8 cellular contexts compared by ENCODE assay signal in the genomic region with DNA sequence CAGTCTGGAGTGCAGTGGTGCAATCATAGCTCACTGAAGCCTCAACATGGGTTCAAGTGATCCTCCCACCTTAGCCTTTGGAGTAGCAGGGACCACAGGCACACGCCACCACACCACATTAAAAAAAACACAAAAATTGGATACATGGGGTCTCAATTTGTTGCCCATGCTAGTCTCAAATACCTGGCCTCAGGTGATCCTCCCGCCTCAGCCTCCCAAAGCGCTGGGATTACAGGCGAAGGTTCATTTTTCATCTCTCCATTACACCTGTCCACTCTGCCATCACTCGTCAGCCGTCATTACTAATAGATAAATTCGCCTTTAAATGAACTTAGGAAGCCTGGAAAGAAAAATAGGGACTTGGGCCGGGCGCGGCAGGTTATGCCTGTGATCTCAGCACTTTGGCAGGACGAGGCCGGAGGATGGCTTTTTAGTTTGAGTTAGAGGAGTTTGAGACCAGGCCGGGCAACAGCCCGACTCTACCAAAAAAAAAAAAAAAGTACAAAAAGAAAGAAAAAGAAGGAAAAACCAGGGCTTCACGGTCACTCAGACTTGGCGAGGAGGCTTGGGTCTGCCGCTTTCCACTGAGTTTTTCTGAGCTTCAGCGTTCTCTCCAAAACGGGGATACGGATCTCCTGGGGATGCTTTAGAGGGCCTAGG.
DNase-seq lines count a peak whose midpoint lies in the region; ATAC-seq lines count a peak whose summit lies in the region.

No MANE protein-coding gene starts in this region.

- H3K27me3 Mint-ChIP-seq in activated naive CD8-positive, alpha-beta T cell, result no peaks in the 10 kb centered on the region

- DNase-seq in NCI-H82 (lab: John Stamatoyannopoulos, UW) (peak; percentile 30), NCI-H82 treated with DMSO at 0.1 percent for 48 hours (lab: John Stamatoyannopoulos, UW; ENCODE audit: unreplicated experiment) (no peak), iPS DF 6.9 (ENCODE audit: low read depth, low spot score) (no peak), iPS-NIHi11 (ENCODE audit: low spot score) (no peak)
- no peak for DNase-seq in stimulated activated effector memory CD8-positive, alpha-beta T cell treated with anti-CD3 and anti-CD28 coated beads, Interleukin-12 subunit alpha, Interleukin-12 subunit beta, amount 100 ng/mL, for 72 hours (ENCODE audit: low spot score in 2 of 2)
- DNase-seq in stimulated activated CD4-positive, alpha-beta T cell treated with anti-CD3 and anti-CD28 coated beads, Interleukin-12 subunit alpha, Interleukin-12 subunit beta, amount 100 ng/mL, for 4 hours, result no peak

- H3K27me3 ChIP-seq in iPS DF 6.9 (ENCODE audit: control insufficient read depth, insufficient read depth, low read length), result no peaks in the 10 kb centered on the region

- H3K4me1 Mint-ChIP-seq in activated naive CD8-positive, alpha-beta T cell (ENCODE audit: low read depth), result peaks cover 48% of the 10 kb centered on the region
- peaks cover 45% of the 10 kb centered on the region for H3K4me1 Mint-ChIP-seq in stimulated activated effector memory CD8-positive, alpha-beta T cell treated with anti-CD3 and anti-CD28 coated beads, Interleukin-12 subunit alpha, Interleukin-12 subunit beta, amount 100 ng/mL, for 72 hours

- ATAC-seq in stimulated activated effector memory CD8-positive, alpha-beta T cell treated with anti-CD3 and anti-CD28 coated beads, Interleukin-12 subunit alpha, Interleukin-12 subunit beta, amount 100 ng/mL, for 72 hours, result no peak
- no peak for ATAC-seq in HG02981 (IDR thresholded peaks at IDR 0.05; ENCODE audit: unreplicated experiment)

- no peaks in the 10 kb centered on the region for H3K9me3 ChIP-seq in iPS DF 6.9 (ENCODE audit: control insufficient read depth, insufficient read depth, low read length)

- H3K36me3 Mint-ChIP-seq in activated naive CD8-positive, alpha-beta T cell, result peaks cover 10% of the 10 kb centered on the region
- H3K36me3 Mint-ChIP-seq in stimulated activated effector memory CD8-positive, alpha-beta T cell treated with anti-CD3 and anti-CD28 coated beads, Interleukin-12 subunit alpha, Interleukin-12 subunit beta, amount 100 ng/mL, for 72 hours, result peaks cover 58% of the 10 kb centered on the region

- H3K27ac ChIP-seq in iPS DF 6.9 (ENCODE audit: low read length), result no peak overlapping the region

- no CpG with 5 or more reads among the region's 20 CpGs for WGBS in iPS DF 6.9 (ENCODE audit: insufficient coverage, insufficient read length)

- H3K36me3 ChIP-seq in iPS DF 6.9 (ENCODE audit: control insufficient read depth, insufficient read depth, low read length), result 0 out of 2 replicates have a peak, but pooled peaks cover 7% of the 10 kb centered on the region

- H3K27ac Mint-ChIP-seq in activated naive CD8-positive, alpha-beta T cell, result peak overlapping the region; percentile 99
- peak overlapping the region; percentile 99 for H3K27ac Mint-ChIP-seq in stimulated activated effector memory CD8-positive, alpha-beta T cell treated with anti-CD3 and anti-CD28 coated beads, Interleukin-12 subunit alpha, Interleukin-12 subunit beta, amount 100 ng/mL, for 72 hours

- peak overlapping the region; percentile 49 for H3K4me3 ChIP-seq in iPS DF 6.9 (ENCODE audit: low read length)

- 0 out of 2 replicates have a peak, but pooled peaks cover 1% of the 10 kb centered on the region for H3K4me1 ChIP-seq in iPS DF 6.9 (ENCODE audit: control insufficient read depth, insufficient read depth, low read length)

- H3K9me3 Mint-ChIP-seq in activated naive CD8-positive, alpha-beta T cell (ENCODE audit: low read depth), result no peaks in the 10 kb centered on the region
- no peaks in the 10 kb centered on the region for H3K9me3 Mint-ChIP-seq in stimulated activated effector memory CD8-positive, alpha-beta T cell treated with anti-CD3 and anti-CD28 coated beads, Interleukin-12 subunit alpha, Interleukin-12 subunit beta, amount 100 ng/mL, for 72 hours

- peak overlapping the region; percentile 97 for H3K4me3 Mint-ChIP-seq in activated naive CD8-positive, alpha-beta T cell
- H3K4me3 Mint-ChIP-seq in stimulated activated effector memory CD8-positive, alpha-beta T cell treated with anti-CD3 and anti-CD28 coated beads, Interleukin-12 subunit alpha, Interleukin-12 subunit beta, amount 100 ng/mL, for 72 hours, result peak overlapping the region; percentile 94
